18 cellular contexts compared by ENCODE assay signal in the genomic region with DNA sequence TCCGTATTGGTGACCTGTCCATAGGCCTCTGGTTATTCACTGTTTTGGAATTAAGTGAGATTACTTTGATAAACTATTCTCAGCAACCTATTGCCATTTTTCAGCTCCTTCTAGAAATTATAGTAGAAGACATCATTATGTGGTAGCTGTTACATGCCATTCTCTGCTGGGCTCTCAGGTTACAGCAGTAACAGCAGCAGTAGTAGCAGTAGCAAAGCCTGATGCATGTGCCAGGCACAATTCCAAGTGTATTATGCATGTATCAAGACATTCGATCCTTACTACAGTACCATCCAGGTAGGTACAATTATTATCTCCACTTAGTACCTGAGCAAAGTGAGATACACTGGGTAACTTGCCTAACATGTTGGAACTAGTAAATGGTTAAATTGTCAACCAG.
"Had no signal": no experiment of that assay in that cellular context is flagged by ENCODE, and none has a peak within 500 bp of the region (broad histone marks: within the 10 kb centered on the region; RNA-seq: fewer than 3 reads in every experiment).

No MANE protein-coding gene starts in this region.

- H3K4me1 Mint-ChIP-seq: activated naive CD4-positive, alpha-beta T cell treated with anti-CD3 and anti-CD28 coated beads, Interleukin-2, amount 50 U/mL, for 24 hours; stimulated activated naive CD8-positive, alpha-beta T cell treated with anti-CD3 and anti-CD28 coated beads, Interleukin-15, amount 100 ng/mL, for 72 hours had no signal

- H3K9me3 Mint-ChIP-seq: activated naive CD4-positive, alpha-beta T cell treated with anti-CD3 and anti-CD28 coated beads, Interleukin-2, amount 50 U/mL, for 24 hours; stimulated activated naive CD8-positive, alpha-beta T cell treated with anti-CD3 and anti-CD28 coated beads, Interleukin-15, amount 100 ng/mL, for 72 hours had no signal

- DNase-seq: activated CD4-positive, alpha-beta T cell treated with anti-CD3 and anti-CD28 coated beads, Interleukin-2, amount 50 U/mL, for 1 hour; activated effector memory CD4-positive, alpha-beta T cell treated with Interleukin-2 at 50 U/mL for 16 hours; activated T-cell treated with anti-CD3 and anti-CD28 coated beads, Interleukin-2, amount 50 U/mL, for 1 hour; amygdala; kidney; left ventricle myocardium inferior; mesendoderm; stimulated activated CD4-positive, alpha-beta T cell treated with anti-CD3 and anti-CD28 coated beads, Interleukin-15, amount 100 ng/mL, for 24 hours; stimulated activated CD4-positive, alpha-beta T cell treated with anti-CD3 and anti-CD28 coated beads, Interleukin-4, amount 100 ng/mL, for 24 hours; stimulated activated naive CD8-positive, alpha-beta T cell treated with anti-CD3 and anti-CD28 coated beads, Interleukin-15, amount 100 ng/mL, for 72 hours; T-helper 2 cell; testis; upper lobe of right lung had no signal

- ATAC-seq: gastroesophageal sphincter; stimulated activated naive CD8-positive, alpha-beta T cell treated with anti-CD3 and anti-CD28 coated beads, Interleukin-15, amount 100 ng/mL, for 72 hours; upper lobe of right lung had no signal

- H3K4me3 ChIP-seq: cardiac muscle cell, gastroesophageal sphincter, left ventricle myocardium inferior, testis, upper lobe of right lung had no signal

- H3K36me3 Mint-ChIP-seq: activated naive CD4-positive, alpha-beta T cell treated with anti-CD3 and anti-CD28 coated beads, Interleukin-2, amount 50 U/mL, for 24 hours had no signal

- H3K4me3 Mint-ChIP-seq: activated naive CD4-positive, alpha-beta T cell treated with anti-CD3 and anti-CD28 coated beads, Interleukin-2, amount 50 U/mL, for 24 hours; stimulated activated naive CD8-positive, alpha-beta T cell treated with anti-CD3 and anti-CD28 coated beads, Interleukin-15, amount 100 ng/mL, for 72 hours had no signal

- H3K27ac Mint-ChIP-seq: activated naive CD4-positive, alpha-beta T cell treated with anti-CD3 and anti-CD28 coated beads, Interleukin-2, amount 50 U/mL, for 24 hours; stimulated activated naive CD8-positive, alpha-beta T cell treated with anti-CD3 and anti-CD28 coated beads, Interleukin-15, amount 100 ng/mL, for 72 hours had no signal

- H3K4me1 ChIP-seq: gastroesophageal sphincter, left ventricle myocardium inferior, testis, upper lobe of right lung had no signal

- H3K27ac ChIP-seq: cardiac muscle cell, gastroesophageal sphincter, left ventricle myocardium inferior, testis, upper lobe of right lung had no signal

- H3K36me3 ChIP-seq: cardiac muscle cell, gastroesophageal sphincter, left ventricle myocardium inferior, upper lobe of right lung had no signal

- H3K27me3 ChIP-seq: cardiac muscle cell, gastroesophageal sphincter, testis, upper lobe of right lung had no signal

- FAIRE-seq: colon, kidney, TTC549 had no signal

- H3K9me3 ChIP-seq: gastroesophageal sphincter, left ventricle myocardium inferior, testis, upper lobe of right lung had no signal
